In the genomic region with DNA sequence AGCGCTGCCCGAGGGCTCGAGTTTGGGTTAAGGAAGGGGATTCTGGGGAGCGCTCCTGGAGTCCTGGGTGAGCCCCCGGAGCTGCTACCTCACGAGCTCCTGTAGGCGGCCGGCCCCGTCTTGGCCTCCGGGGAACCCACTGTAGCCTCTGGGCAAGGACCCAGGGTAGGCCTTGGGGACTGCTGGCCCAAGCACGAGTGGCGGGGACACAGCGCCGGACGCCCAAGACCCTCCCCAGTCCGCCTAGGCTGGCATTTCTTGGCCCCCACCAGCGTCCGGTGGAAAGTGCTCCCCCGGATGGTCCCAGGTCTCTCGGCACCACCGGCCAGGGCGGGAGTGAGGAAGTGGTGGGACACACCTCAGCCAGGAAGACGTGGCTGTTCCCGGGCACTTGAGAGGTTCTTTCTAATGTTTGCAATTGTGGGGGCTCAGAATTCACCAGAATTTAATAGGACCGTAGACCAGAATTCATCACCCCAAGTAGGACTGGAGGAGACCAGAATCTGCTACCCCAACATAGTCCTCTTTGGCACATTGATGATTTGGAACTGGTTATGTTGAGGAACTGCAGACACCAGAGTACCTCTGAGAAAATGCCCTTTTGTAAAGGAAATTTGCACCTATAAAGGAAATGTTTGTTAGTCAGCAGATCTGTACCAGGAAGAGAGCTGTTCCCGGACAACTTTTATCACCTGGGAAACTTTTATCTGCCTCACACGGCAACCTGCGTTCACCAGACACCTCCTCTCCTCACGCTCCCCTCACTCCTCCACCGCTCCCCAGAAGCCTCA, we compare ENCODE assay signal across 15 cellular contexts. TPM values are rescaled to one million over a fixed set of nuclear protein-coding genes. Genes with fewer than 3 reads are reported as not detected.
DNase-seq lines count a peak whose midpoint lies in the region; ATAC-seq and TF ChIP-seq lines count a peak whose summit lies in the region.
"Had no signal": no experiment of that assay in that cellular context is flagged by ENCODE, and none has a peak within 500 bp of the region (broad histone marks: within the 10 kb centered on the region; RNA-seq: fewer than 3 reads in every experiment).

No MANE protein-coding gene starts in this region.

- peaks cover 7% of the 10 kb centered on the region for H3K4me1 Mint-ChIP-seq in activated T-helper 17 cell treated with anti-CD3 and anti-CD28 coated beads, Interleukin-2, amount 50 U/mL, for 72 hours
- H3K4me1 Mint-ChIP-seq in neural crest cell: no peaks in the 10 kb centered on the region
- H3K4me1 Mint-ChIP-seq in stimulated activated naive B cell treated with anti-CD40 and anti-IgM and Interleukin-4, amounts not matched to agents 10 μg/mL and 1 μg/mL and 100 μg/mL, for 72 hours: no peaks in the 10 kb centered on the region

- H3K27ac ChIP-seq in C4-2B (peak overlapping the region; percentile 99), iPS-18a (ENCODE audit: low read length) (no peak overlapping the region)
- H3K27ac ChIP-seq: SK-N-MC had no signal

- DNase-seq in neural crest cell (ENCODE audit: low read depth, low spot score) (no peak), UCSD-AML1 (lab: John Stamatoyannopoulos, UW; ENCODE audit: unreplicated experiment) (no peak), NCI-H128 (lab: John Stamatoyannopoulos, UW; ENCODE audit: unreplicated experiment) (no peak)
- no peak for DNase-seq in stimulated activated naive B cell treated with anti-CD40 and anti-IgM and Interleukin-4, amounts not matched to agents 10 μg/mL and 1 μg/mL and 100 μg/mL, for 72 hours
- DNase-seq: activated T-cell treated with anti-CD3 and anti-CD28 coated beads for 4 hours; amniotic stem cell; DND-41; effector memory CD8-positive, alpha-beta T cell; naive thymus-derived CD4-positive, alpha-beta T cell; stimulated activated CD4-positive, alpha-beta T cell treated with anti-CD3 and anti-CD28 coated beads, Interleukin-15, amount 100 ng/mL, for 24 hours had no signal

- peaks cover 25% of the 10 kb centered on the region for H3K27me3 Mint-ChIP-seq in activated T-helper 17 cell treated with anti-CD3 and anti-CD28 coated beads, Interleukin-2, amount 50 U/mL, for 72 hours
- H3K27me3 Mint-ChIP-seq in neural crest cell (ENCODE audit: low read depth): peaks cover 79% of the 10 kb centered on the region
- H3K27me3 Mint-ChIP-seq in stimulated activated naive B cell treated with anti-CD40 and anti-IgM and Interleukin-4, amounts not matched to agents 10 μg/mL and 1 μg/mL and 100 μg/mL, for 72 hours: peaks cover 57 to 80% of the 10 kb centered on the region in 2 donors

- H3K4me3 Mint-ChIP-seq in activated T-helper 17 cell treated with anti-CD3 and anti-CD28 coated beads, Interleukin-2, amount 50 U/mL, for 72 hours: peak overlapping the region; percentile 33
- peak overlapping the region; percentile 15 for H3K4me3 Mint-ChIP-seq in neural crest cell
- no peak overlapping the region for H3K4me3 Mint-ChIP-seq in stimulated activated naive B cell treated with anti-CD40 and anti-IgM and Interleukin-4, amounts not matched to agents 10 μg/mL and 1 μg/mL and 100 μg/mL, for 72 hours

- TF ChIP-seq CTCF in C4-2B (conservative IDR thresholded peaks at IDR 0.05): no peak
- TF ChIP-seq CTCF in neural crest cell (conservative IDR thresholded peaks at IDR 0.05): no peak

- ATAC-seq in activated T-helper 17 cell treated with anti-CD3 and anti-CD28 coated beads, Interleukin-2, amount 50 U/mL, for 72 hours (replicated peaks): no peak
- no peak for ATAC-seq in GM19463 (IDR thresholded peaks at IDR 0.05; ENCODE audit: unreplicated experiment)
- no peak for ATAC-seq in stimulated activated naive B cell treated with anti-CD40 and anti-IgM and Interleukin-4, amounts not matched to agents 10 μg/mL and 1 μg/mL and 100 μg/mL, for 72 hours (replicated peaks)
- ATAC-seq: effector memory CD8-positive, alpha-beta T cell; naive thymus-derived CD4-positive, alpha-beta T cell had no signal

- peaks cover 12% of the 10 kb centered on the region for H3K4me1 ChIP-seq in iPS-18a (ENCODE audit: control insufficient read depth, low read depth, low read length)

- H3K27ac Mint-ChIP-seq in activated T-helper 17 cell treated with anti-CD3 and anti-CD28 coated beads, Interleukin-2, amount 50 U/mL, for 72 hours: no peak overlapping the region
- no peak overlapping the region for H3K27ac Mint-ChIP-seq in neural crest cell (ENCODE audit: unreplicated experiment)
- no peak overlapping the region for H3K27ac Mint-ChIP-seq in stimulated activated naive B cell treated with anti-CD40 and anti-IgM and Interleukin-4, amounts not matched to agents 10 μg/mL and 1 μg/mL and 100 μg/mL, for 72 hours
- H3K27ac Mint-ChIP-seq: effector memory CD8-positive, alpha-beta T cell; naive thymus-derived CD4-positive, alpha-beta T cell had no signal

- H3K27me3 ChIP-seq in iPS-18a (ENCODE audit: control insufficient read depth, insufficient read depth, low read length): peaks cover 50% of the 10 kb centered on the region

- no peaks in the 10 kb centered on the region for H3K36me3 ChIP-seq in iPS-18a (ENCODE audit: control insufficient read depth, low read depth, low read length)

- no peaks in the 10 kb centered on the region for H3K36me3 Mint-ChIP-seq in activated T-helper 17 cell treated with anti-CD3 and anti-CD28 coated beads, Interleukin-2, amount 50 U/mL, for 72 hours (ENCODE audit: low read depth)
- H3K36me3 Mint-ChIP-seq in neural crest cell (ENCODE audit: low read depth): no peaks in the 10 kb centered on the region
- no peaks in the 10 kb centered on the region for H3K36me3 Mint-ChIP-seq in stimulated activated naive B cell treated with anti-CD40 and anti-IgM and Interleukin-4, amounts not matched to agents 10 μg/mL and 1 μg/mL and 100 μg/mL, for 72 hours
- H3K36me3 Mint-ChIP-seq: naive thymus-derived CD4-positive, alpha-beta T cell had no signal

- H3K9ac ChIP-seq in iPS-18a (ENCODE audit: low read length): no peak overlapping the region

- no peaks in the 10 kb centered on the region for H3K9me3 Mint-ChIP-seq in activated T-helper 17 cell treated with anti-CD3 and anti-CD28 coated beads, Interleukin-2, amount 50 U/mL, for 72 hours
- H3K9me3 Mint-ChIP-seq in neural crest cell: no peaks in the 10 kb centered on the region
- H3K9me3 Mint-ChIP-seq in stimulated activated naive B cell treated with anti-CD40 and anti-IgM and Interleukin-4, amounts not matched to agents 10 μg/mL and 1 μg/mL and 100 μg/mL, for 72 hours: no peaks in the 10 kb centered on the region
- H3K9me3 Mint-ChIP-seq: effector memory CD8-positive, alpha-beta T cell; naive thymus-derived CD4-positive, alpha-beta T cell had no signal

- peak overlapping the region; percentile 59 for H3K4me3 ChIP-seq in iPS-18a (ENCODE audit: low read length)

- no peaks in the 10 kb centered on the region for H3K9me3 ChIP-seq in iPS-18a (ENCODE audit: control insufficient read depth, low read depth, low read length)

RNA-seq across cellular contexts. Expression of gene TMPRSS2, which starts 0.7 kb away (rescaled TPM):
- not detected for total RNA-seq in activated T-helper 17 cell treated with anti-CD3 and anti-CD28 coated beads, Interleukin-2, amount 50 U/mL, for 72 hours
- total RNA-seq in neural crest cell: not detected in 2 replicates
- total RNA-seq: naive thymus-derived CD4-positive, alpha-beta T cell had no signal

Comparison
In these comparisons a context has a peak if more than half of its experiments do, and no peak if none do; other contexts are left out.
1. H3K4me3 Mint-ChIP-seq: peak in activated T-helper 17 cell treated with anti-CD3 and anti-CD28 coated beads, Interleukin-2, amount 50 U/mL, for 72 hours (single experiment) and neural crest cell (single experiment); none in stimulated activated naive B cell treated with anti-CD40 and anti-IgM and Interleukin-4, amounts not matched to agents 10 μg/mL and 1 μg/mL and 100 μg/mL, for 72 hours (0 of 2).